ENCODE assay signal across 36 cellular contexts in genomic region chr13:60857698-60858097, GRCh38.
"Had no signal": no experiment of that assay in that cellular context is flagged by ENCODE, and none has a peak within 500 bp of the region (broad histone marks: within the 10 kb centered on the region; RNA-seq: fewer than 3 reads in every experiment).

No MANE protein-coding gene starts in this region.

- H3K4me1 ChIP-seq: ascending aorta had no signal

- H3K9me3 ChIP-seq: ascending aorta had no signal

- H3K27ac ChIP-seq: ascending aorta, WERI-Rb-1 had no signal

- H3K9me3 Mint-ChIP-seq: activated naive CD4-positive, alpha-beta T cell treated with anti-CD3 and anti-CD28 coated beads, Interleukin-2, amount 50 U/mL, for 24 hours had no signal

- H3K27me3 Mint-ChIP-seq: activated CD4-positive, alpha-beta memory T cell treated with anti-CD3 and anti-CD28 coated beads, Interleukin-2, amount 10 ng/mL, durations not matched to agents 7 days and 5 days; activated CD4-positive, alpha-beta T cell treated with anti-CD3 and anti-CD28 coated beads for 36 hours; activated CD4-positive, alpha-beta T cell treated with anti-CD3 and anti-CD28 coated beads, Interleukin-2, amount 10 ng/mL, durations not matched to agents 7 days and 5 days; activated CD8-positive, alpha-beta memory T cell treated with anti-CD3 and anti-CD28 coated beads, Interleukin-2, amount 10 ng/mL, durations not matched to agents 7 days and 5 days; activated naive CD4-positive, alpha-beta T cell treated with anti-CD3 and anti-CD28 coated beads, Interleukin-2, amount 10 ng/mL, durations not matched to agents 7 days and 5 days; activated naive CD4-positive, alpha-beta T cell treated with anti-CD3 and anti-CD28 coated beads, Interleukin-2, amount 50 U/mL, for 24 hours; activated naive CD8-positive, alpha-beta T cell; activated naive CD8-positive, alpha-beta T cell treated with anti-CD3 and anti-CD28 coated beads, Interleukin-2, amount 10 ng/mL, durations not matched to agents 7 days and 5 days; activated naive CD8-positive, alpha-beta T cell treated with anti-CD3 and anti-CD28 coated beads, Interleukin-2, amount 50 U/mL, for 24 hours; activated T-cell treated with anti-CD3 and anti-CD28 coated beads, Interleukin-2, amount 50 U/mL, for 24 hours had no signal

- H3K4me1 Mint-ChIP-seq: activated CD4-positive, alpha-beta memory T cell treated with anti-CD3 and anti-CD28 coated beads, Interleukin-2, amount 10 ng/mL, durations not matched to agents 7 days and 5 days; activated CD4-positive, alpha-beta T cell treated with anti-CD3 and anti-CD28 coated beads for 36 hours; activated CD4-positive, alpha-beta T cell treated with anti-CD3 and anti-CD28 coated beads, Interleukin-2, amount 10 ng/mL, durations not matched to agents 7 days and 5 days; activated CD8-positive, alpha-beta memory T cell treated with anti-CD3 and anti-CD28 coated beads, Interleukin-2, amount 10 ng/mL, durations not matched to agents 7 days and 5 days; activated naive CD4-positive, alpha-beta T cell treated with anti-CD3 and anti-CD28 coated beads, Interleukin-2, amount 10 ng/mL, durations not matched to agents 7 days and 5 days; activated naive CD4-positive, alpha-beta T cell treated with anti-CD3 and anti-CD28 coated beads, Interleukin-2, amount 50 U/mL, for 24 hours; activated naive CD8-positive, alpha-beta T cell treated with anti-CD3 and anti-CD28 coated beads, Interleukin-2, amount 10 ng/mL, durations not matched to agents 7 days and 5 days; activated naive CD8-positive, alpha-beta T cell treated with anti-CD3 and anti-CD28 coated beads, Interleukin-2, amount 50 U/mL, for 24 hours; brain; WTC11 had no signal

- H3K4me3 ChIP-seq: ascending aorta had no signal

- FAIRE-seq: TTC549 had no signal

- H3K27me3 ChIP-seq: ascending aorta had no signal

- H3K36me3 Mint-ChIP-seq: activated CD8-positive, alpha-beta memory T cell treated with anti-CD3 and anti-CD28 coated beads, Interleukin-2, amount 10 ng/mL, durations not matched to agents 7 days and 5 days; activated naive CD4-positive, alpha-beta T cell treated with anti-CD3 and anti-CD28 coated beads, Interleukin-2, amount 10 ng/mL, durations not matched to agents 7 days and 5 days; activated naive CD4-positive, alpha-beta T cell treated with anti-CD3 and anti-CD28 coated beads, Interleukin-2, amount 50 U/mL, for 24 hours; activated naive CD8-positive, alpha-beta T cell; activated naive CD8-positive, alpha-beta T cell treated with anti-CD3 and anti-CD28 coated beads, Interleukin-2, amount 10 ng/mL, durations not matched to agents 7 days and 5 days had no signal

- DNase-seq: activated CD4-positive, alpha-beta memory T cell treated with anti-CD3 and anti-CD28 coated beads, Interleukin-2, amount 10 ng/mL, durations not matched to agents 7 days and 5 days; activated CD4-positive, alpha-beta T cell treated with anti-CD3 and anti-CD28 coated beads for 1 hour; activated CD4-positive, alpha-beta T cell treated with anti-CD3 and anti-CD28 coated beads for 36 hours; activated CD4-positive, alpha-beta T cell treated with anti-CD3 and anti-CD28 coated beads for 48 hours; activated CD4-positive, alpha-beta T cell treated with anti-CD3 and anti-CD28 coated beads, Interleukin-2, amount 10 ng/mL, durations not matched to agents 7 days and 5 days; activated CD4-positive, alpha-beta T cell treated with anti-CD3 and anti-CD28 coated beads, Interleukin-2, amount 50 U/mL, for 48 hours; activated CD4-positive, CD25-positive, alpha-beta regulatory T cell; activated CD8-positive, alpha-beta memory T cell treated with anti-CD3 and anti-CD28 coated beads for 24 hours; activated CD8-positive, alpha-beta memory T cell treated with anti-CD3 and anti-CD28 coated beads, Interleukin-2, amount 10 ng/mL, durations not matched to agents 7 days and 5 days; activated CD8-positive, alpha-beta memory T cell treated with anti-CD3 and anti-CD28 coated beads, Interleukin-2, amount 50 U/mL, for 48 hours; activated CD8-positive, alpha-beta T cell treated with anti-CD3 and anti-CD28 coated beads, Interleukin-2, amount 10 ng/mL, durations not matched to agents 7 days and 5 days; activated effector memory CD4-positive, alpha-beta T cell treated with Interleukin-2 at 50 U/mL for 16 hours; activated gamma-delta T cell; activated naive CD4-positive, alpha-beta T cell treated with anti-CD3 and anti-CD28 coated beads, Interleukin-2, amount 10 ng/mL, durations not matched to agents 7 days and 5 days; activated naive CD4-positive, alpha-beta T cell treated with Interleukin-2 at 50 U/mL for 16 hours; activated naive CD8-positive, alpha-beta T cell treated with anti-CD3 and anti-CD28 coated beads, Interleukin-2, amount 10 ng/mL, durations not matched to agents 7 days and 5 days; activated naive CD8-positive, alpha-beta T cell treated with anti-CD3 and anti-CD28 coated beads, Interleukin-2, amount 50 U/mL, for 24 hours; activated T-cell treated with anti-CD3 and anti-CD28 coated beads, Interleukin-2, amount 50 U/mL, for 24 hours; activated T-cell treated with anti-CD3 and anti-CD28 coated beads, Interleukin-2, amount 50 U/mL, for 48 hours; amygdala; anterior cingulate cortex; central memory CD4-positive, alpha-beta T cell; T-helper 1 cell; T-helper 2 cell; T-helper 9 cell; WERI-Rb-1 had no signal

- ATAC-seq: activated CD4-positive, alpha-beta T cell treated with anti-CD3 and anti-CD28 coated beads for 36 hours; activated CD4-positive, CD25-positive, alpha-beta regulatory T cell treated with anti-CD3 and anti-CD28 coated beads, Interleukin-2, amount 50 U/mL, for 24 hours; activated CD8-positive, alpha-beta memory T cell treated with anti-CD3 and anti-CD28 coated beads, Interleukin-2, amount 10 ng/mL, durations not matched to agents 7 days and 5 days; activated CD8-positive, alpha-beta T cell treated with anti-CD3 and anti-CD28 coated beads, Interleukin-2, amount 10 ng/mL, durations not matched to agents 7 days and 5 days; activated naive CD8-positive, alpha-beta T cell treated with anti-CD3 and anti-CD28 coated beads, Interleukin-2, amount 50 U/mL, for 24 hours; WTC11 had no signal

- H3K36me3 ChIP-seq: ascending aorta, WERI-Rb-1 had no signal

- H3K27ac Mint-ChIP-seq: activated CD4-positive, alpha-beta memory T cell treated with anti-CD3 and anti-CD28 coated beads, Interleukin-2, amount 10 ng/mL, durations not matched to agents 7 days and 5 days; activated CD4-positive, alpha-beta T cell treated with anti-CD3 and anti-CD28 coated beads for 36 hours; activated CD4-positive, alpha-beta T cell treated with anti-CD3 and anti-CD28 coated beads, Interleukin-2, amount 10 ng/mL, durations not matched to agents 7 days and 5 days; activated CD8-positive, alpha-beta memory T cell treated with anti-CD3 and anti-CD28 coated beads, Interleukin-2, amount 10 ng/mL, durations not matched to agents 7 days and 5 days; activated CD8-positive, alpha-beta T cell treated with anti-CD3 and anti-CD28 coated beads, Interleukin-2, amount 10 ng/mL, durations not matched to agents 7 days and 5 days; activated naive CD4-positive, alpha-beta T cell treated with anti-CD3 and anti-CD28 coated beads, Interleukin-2, amount 10 ng/mL, durations not matched to agents 7 days and 5 days; activated naive CD4-positive, alpha-beta T cell treated with anti-CD3 and anti-CD28 coated beads, Interleukin-2, amount 50 U/mL, for 24 hours; activated naive CD8-positive, alpha-beta T cell; activated naive CD8-positive, alpha-beta T cell treated with anti-CD3 and anti-CD28 coated beads, Interleukin-2, amount 10 ng/mL, durations not matched to agents 7 days and 5 days; activated naive CD8-positive, alpha-beta T cell treated with anti-CD3 and anti-CD28 coated beads, Interleukin-2, amount 50 U/mL, for 24 hours; activated T-cell treated with anti-CD3 and anti-CD28 coated beads, Interleukin-2, amount 50 U/mL, for 24 hours; activated T-helper 2 cell treated with anti-CD3 and anti-CD28 coated beads, Interferon-gamma antibody, Interleukin-2, Interleukin-4, amounts not matched to agents 10 μg/mL and 5 μg/mL and 100 μg/mL, durations not matched to agents 14 hours and 24 hours and 36 hours; brain; T-helper 1 cell treated with Interleukin-12 subunit alpha and Interleukin-12 subunit beta and Interleukin-4 antibody, amounts not matched to agents 30 μg/mL and 1 μg/mL, for 36 hours; T-helper 2 cell treated with Interferon-gamma antibody and Interleukin-4, amounts not matched to agents 5 μg/mL and 100 μg/mL, for 36 hours; WTC11 had no signal

- H3K4me3 Mint-ChIP-seq: activated CD4-positive, alpha-beta memory T cell treated with anti-CD3 and anti-CD28 coated beads, Interleukin-2, amount 10 ng/mL, durations not matched to agents 7 days and 5 days; activated CD4-positive, alpha-beta T cell treated with anti-CD3 and anti-CD28 coated beads for 36 hours; activated CD4-positive, alpha-beta T cell treated with anti-CD3 and anti-CD28 coated beads, Interleukin-2, amount 10 ng/mL, durations not matched to agents 7 days and 5 days; activated CD8-positive, alpha-beta memory T cell treated with anti-CD3 and anti-CD28 coated beads, Interleukin-2, amount 10 ng/mL, durations not matched to agents 7 days and 5 days; activated CD8-positive, alpha-beta T cell treated with anti-CD3 and anti-CD28 coated beads, Interleukin-2, amount 10 ng/mL, durations not matched to agents 7 days and 5 days; activated naive CD4-positive, alpha-beta T cell treated with anti-CD3 and anti-CD28 coated beads, Interleukin-2, amount 10 ng/mL, durations not matched to agents 7 days and 5 days; activated naive CD4-positive, alpha-beta T cell treated with anti-CD3 and anti-CD28 coated beads, Interleukin-2, amount 50 U/mL, for 24 hours; activated naive CD8-positive, alpha-beta T cell; activated naive CD8-positive, alpha-beta T cell treated with anti-CD3 and anti-CD28 coated beads, Interleukin-2, amount 10 ng/mL, durations not matched to agents 7 days and 5 days; activated naive CD8-positive, alpha-beta T cell treated with anti-CD3 and anti-CD28 coated beads, Interleukin-2, amount 50 U/mL, for 24 hours; activated T-cell treated with anti-CD3 and anti-CD28 coated beads, Interleukin-2, amount 50 U/mL, for 24 hours; brain; T-helper 1 cell treated with Interleukin-12 subunit alpha and Interleukin-12 subunit beta and Interleukin-4 antibody, amounts not matched to agents 30 μg/mL and 1 μg/mL, for 36 hours; T-helper 2 cell treated with Interferon-gamma antibody and Interleukin-4, amounts not matched to agents 5 μg/mL and 100 μg/mL, for 36 hours; WTC11 had no signal
